8 cellular contexts compared by ENCODE assay signal in genomic region chr6:39114707-39115599, GRCh38. TPM values are rescaled to one million over a fixed set of nuclear protein-coding genes. Genes with fewer than 3 reads are reported as not detected.
DNase-seq lines count a peak whose midpoint lies in the region; ATAC-seq and TF ChIP-seq lines count a peak whose summit lies in the region.

A gene with protein sequence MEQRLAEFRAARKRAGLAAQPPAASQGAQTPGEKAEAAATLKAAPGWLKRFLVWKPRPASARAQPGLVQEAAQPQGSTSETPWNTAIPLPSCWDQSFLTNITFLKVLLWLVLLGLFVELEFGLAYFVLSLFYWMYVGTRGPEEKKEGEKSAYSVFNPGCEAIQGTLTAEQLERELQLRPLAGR (minus strand): TSS chr6:39115186. CDS start chr6:39115089, 97 bp downstream.

- H3K4me3 ChIP-seq in left lung = peak within 1 kb of the TSS; percentile 67 to 77

- H3K27ac Mint-ChIP-seq in dendritic cell treated with granulocyte-macrophage colony-stimulating factor and Interleukin-4, amounts not matched to agents 40 ng/mL and 50 ng/mL, for 4 days = peak within 1 kb of the TSS; percentile 96

- no peaks in the 10 kb centered on the region for H3K27me3 ChIP-seq in left lung

- H3K4me1 ChIP-seq in left lung = peaks cover 7 to 28% of the 10 kb centered on the region in 2 donors

- DNase-seq in NCI-H748 treated with DMSO at 0.1 percent for 48 hours (lab: John Stamatoyannopoulos, UW) (peak; percentile 91), left lung (peak; percentile 92 to 98)
- DNase-seq in activated CD4-positive, alpha-beta T cell treated with anti-CD3 and anti-CD28 coated beads, Interleukin-2, amount 50 U/mL, for 24 hours (ENCODE audit: low read depth in 1 of 2, low spot score in 1 of 2) = peak; percentile 87 to 92
- DNase-seq in stimulated activated CD4-positive, alpha-beta T cell treated with anti-CD3 and anti-CD28 coated beads, Interleukin-2, amount 100 ng/mL, for 4 hours (ENCODE audit: low read depth) = peak; percentile 89

- peaks cover 14% of the 10 kb centered on the region for H3K36me3 Mint-ChIP-seq in dendritic cell treated with granulocyte-macrophage colony-stimulating factor and Interleukin-4, amounts not matched to agents 40 ng/mL and 50 ng/mL, for 4 days (ENCODE audit: low read depth)

- no peaks in the 10 kb centered on the region for H3K9me3 Mint-ChIP-seq in dendritic cell treated with granulocyte-macrophage colony-stimulating factor and Interleukin-4, amounts not matched to agents 40 ng/mL and 50 ng/mL, for 4 days

- peak within 1 kb of the TSS; percentile 88 for H3K4me3 Mint-ChIP-seq in dendritic cell treated with granulocyte-macrophage colony-stimulating factor and Interleukin-4, amounts not matched to agents 40 ng/mL and 50 ng/mL, for 4 days

- H3K27ac ChIP-seq in C4-2B (peak within 1 kb of the TSS; percentile 94), left lung (peak within 1 kb of the TSS; percentile 94 to 98)

- TF ChIP-seq CTCF in C4-2B (conservative IDR thresholded peaks at IDR 0.05) (no peak), left lung (IDR thresholded peaks at IDR 0.05) (peak in 1 of 2 donors; percentile 9)

- H3K4me1 Mint-ChIP-seq in dendritic cell treated with granulocyte-macrophage colony-stimulating factor and Interleukin-4, amounts not matched to agents 40 ng/mL and 50 ng/mL, for 4 days (ENCODE audit: low read depth) = peaks cover 24% of the 10 kb centered on the region

- no peaks in the 10 kb centered on the region for H3K27me3 Mint-ChIP-seq in dendritic cell treated with granulocyte-macrophage colony-stimulating factor and Interleukin-4, amounts not matched to agents 40 ng/mL and 50 ng/mL, for 4 days

- no peaks in the 10 kb centered on the region for H3K9me3 ChIP-seq in left lung

- intact Hi-C loops in dendritic cell treated with granulocyte-macrophage colony-stimulating factor and Interleukin-4, amounts not matched to agents 40 ng/mL and 50 ng/mL, for 4 days (cut with micrococcal nuclease) = no loop called here
- intact Hi-C loops in left lung (cut with DNase I) = no loop called here

- peak; percentile 91 for ATAC-seq in GM19372 (IDR thresholded peaks at IDR 0.05; ENCODE audit: low read depth, unreplicated experiment)
- ATAC-seq in HG03521 (IDR thresholded peaks at IDR 0.05; ENCODE audit: unreplicated experiment) = peak; percentile 89
- ATAC-seq in left lung = peak; percentile 99

- H3K36me3 ChIP-seq in left lung = peaks cover 0 to 6% of the 10 kb centered on the region in 2 donors

RNA-seq across cellular contexts. Expression of the gene that starts here (rescaled TPM):
- total RNA-seq in left lung = 10 to 100 TPM; 15.4 TPM

Comparison
In these comparisons a context has a peak if more than half of its experiments do, and no peak if none do; other contexts are left out.
1. Peak in every context shown above with its lines: DNase-seq, ATAC-seq, H3K4me3 ChIP-seq and H3K27ac ChIP-seq.